Comparison of ENCODE assay signal across 21 cellular contexts in genomic region chr10:22761569-22762220, GRCh38. TPM values are rescaled to one million over a fixed set of nuclear protein-coding genes. Genes with fewer than 3 reads are reported as not detected.
A peak's percentile ranks its signal among the peaks of the same experiment; 100 is the strongest.
DNase-seq lines count a peak whose midpoint lies in the region; ATAC-seq and TF ChIP-seq lines count a peak whose summit lies in the region.
"Had no signal": no experiment of that assay in that cellular context is flagged by ENCODE, and none has a peak within 500 bp of the region (broad histone marks: within the 10 kb centered on the region; RNA-seq: fewer than 3 reads in every experiment).

No MANE protein-coding gene starts in this region.

- CTCF ChIA-PET in Calu3 (lab: Charles Lee) = interaction anchor here (0.6 kb wide), 1 partner anchor 36 kb away, joined by 4 read pairs; no protein-coding TSS in a partner anchor

- TF ChIP-seq CTCF in HFFc6 (IDR thresholded peaks at IDR 0.05) = no peak
- TF ChIP-seq CTCF in Calu3 (IDR thresholded peaks at IDR 0.05; ENCODE audit: unreplicated experiment) = no peak

- no TSS peak for BruUV-seq in Calu3 (replicated peaks; lab: Mats Ljungman, UMichigan)

- H3K4me3 Mint-ChIP-seq in HFFc6 (no peak overlapping the region), Calu3 (ENCODE audit: low read depth, unreplicated experiment) (no peak overlapping the region)
- H3K4me3 Mint-ChIP-seq: B cell; memory B cell; naive thymus-derived CD8-positive, alpha-beta T cell had no signal

- H3K27me3 Mint-ChIP-seq in HFFc6 (ENCODE audit: insufficient read depth) = peaks cover 4% of the 10 kb centered on the region
- H3K27me3 Mint-ChIP-seq in Calu3 (ENCODE audit: unreplicated experiment) = no peaks in the 10 kb centered on the region
- H3K27me3 Mint-ChIP-seq: B cell; memory B cell; naive thymus-derived CD8-positive, alpha-beta T cell had no signal

- intact Hi-C loops in Calu3 (cut with micrococcal nuclease; ENCODE audit: unreplicated experiment) = no loop called here

- peaks cover 24% of the 10 kb centered on the region for H3K4me1 Mint-ChIP-seq in HFFc6 (ENCODE audit: low read depth)
- H3K4me1 Mint-ChIP-seq in Calu3 (ENCODE audit: low read depth, unreplicated experiment) = no peaks in the 10 kb centered on the region

- H3K27ac ChIP-seq in cingulate gyrus (ENCODE audit: low read depth, low read length) = peak overlapping the region; percentile 98
- H3K27ac ChIP-seq: pancreas, thyroid gland had no signal

- H3K27ac Mint-ChIP-seq in HFFc6 (no peak overlapping the region), Calu3 (ENCODE audit: unreplicated experiment) (no peak overlapping the region)
- H3K27ac Mint-ChIP-seq: activated T-helper 2 cell treated with anti-CD3 and anti-CD28 coated beads, Interferon-gamma antibody, Interleukin-2, Interleukin-4, amounts not matched to agents 10 μg/mL and 5 μg/mL and 100 μg/mL, durations not matched to agents 14 hours and 24 hours and 36 hours; B cell; memory B cell had no signal

- no peaks in the 10 kb centered on the region for H3K36me3 Mint-ChIP-seq in HFFc6 (ENCODE audit: low read depth)
- no peaks in the 10 kb centered on the region for H3K36me3 Mint-ChIP-seq in Calu3 (ENCODE audit: insufficient read depth, unreplicated experiment)
- H3K36me3 Mint-ChIP-seq: memory B cell; naive thymus-derived CD8-positive, alpha-beta T cell had no signal

- no peaks in the 10 kb centered on the region for H3K9me3 Mint-ChIP-seq in HFFc6
- no peaks in the 10 kb centered on the region for H3K9me3 Mint-ChIP-seq in Calu3 (ENCODE audit: low read depth, unreplicated experiment)
- H3K9me3 Mint-ChIP-seq: activated T-helper 2 cell treated with anti-CD3 and anti-CD28 coated beads, Interferon-gamma antibody, Interleukin-2, Interleukin-4, amounts not matched to agents 10 μg/mL and 5 μg/mL and 100 μg/mL, durations not matched to agents 14 hours and 24 hours and 36 hours; memory B cell; naive thymus-derived CD8-positive, alpha-beta T cell had no signal

- DNase-seq in HFFc6 (peak; percentile 30), medulla oblongata (ENCODE audit: extremely low spot score) (peak; percentile 87), Calu3 (no peak), GDM1 (lab: John Stamatoyannopoulos, UW) (no peak)
- DNase-seq: activated CD4-positive, alpha-beta T cell treated with anti-CD3 and anti-CD28 coated beads, Interleukin-2, amount 50 U/mL, for 1 hour; activated CD8-positive, alpha-beta memory T cell treated with anti-CD3 and anti-CD28 coated beads, Interleukin-2, amount 50 U/mL, for 4 hours; COR-L47; cortex of kidney; naive thymus-derived CD8-positive, alpha-beta T cell; NCI-H1694 treated with DMSO at 0.1 percent for 48 hours; NCI-H774; pancreas; SIG-M5; thyroid gland had no signal

- ATAC-seq in GM21526 (IDR thresholded peaks at IDR 0.05; ENCODE audit: low FRiP score, unreplicated experiment) (no peak), GM21737 (IDR thresholded peaks at IDR 0.05; ENCODE audit: unreplicated experiment) (no peak)
- ATAC-seq: naive thymus-derived CD8-positive, alpha-beta T cell; pancreas; sciatic nerve had no signal

RNA-seq across cellular contexts. Expression of gene PIP4K2A, which starts 47.3 kb away (rescaled TPM):
- total RNA-seq in HFFc6 (2021; fragmentation: NEBNext Ultra II Directional; extraction: Animal tissue kit (Norgen Biotek cat#: 25700)) = 10 to 100 TPM; 50.1 to 67.9 (median 58.9) TPM
- total RNA-seq in Calu3 (2022) = 22.7 and 24.2 TPM in 2 replicates

Comparison
In these comparisons a context has a peak if more than half of its experiments do, and no peak if none do; other contexts are left out.
1. DNase-seq: peak in HFFc6 (single experiment) and medulla oblongata (single experiment); none in Calu3 (single experiment) and GDM1 (single experiment).